ENCODE assay signal across 2 cellular contexts in the genomic region with DNA sequence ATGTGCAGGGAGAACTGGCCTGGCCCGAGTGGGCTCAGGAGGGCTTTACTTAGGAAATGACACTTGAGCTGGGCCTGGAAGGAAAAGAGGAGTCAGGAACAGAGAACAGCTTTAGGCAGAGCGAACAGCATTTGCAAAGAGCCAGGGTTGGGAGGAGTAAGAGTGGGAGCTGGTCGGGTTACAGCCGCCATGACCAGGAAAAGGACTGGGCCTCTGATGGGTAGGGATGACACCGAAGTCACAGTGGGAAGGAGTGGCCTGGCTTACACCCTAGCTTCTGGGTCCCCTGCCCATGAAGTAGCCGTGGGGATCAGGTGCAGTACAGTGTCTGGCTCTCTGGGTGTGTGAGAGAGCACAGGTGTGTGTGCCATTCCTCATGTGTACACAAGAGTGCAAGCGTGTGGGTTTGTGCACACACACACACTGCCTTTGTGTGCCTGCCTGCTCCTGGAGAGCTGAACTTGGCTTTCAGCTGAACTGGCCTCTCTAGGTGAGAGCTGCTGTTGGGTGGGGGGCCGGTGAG.
TF ChIP-seq lines count a peak whose summit lies in the region.

No MANE protein-coding gene starts in this region.

TF ChIP-seq in HEK293, 187 proteins besides CTCF, POLR2A, EP300 and RAD21 (continued from another document):
- TF ChIP-seq GLIS2 (tag by site-specific recombination; IDR thresholded peaks at IDR 0.05) = no peak
- TF ChIP-seq, protein P1, sequence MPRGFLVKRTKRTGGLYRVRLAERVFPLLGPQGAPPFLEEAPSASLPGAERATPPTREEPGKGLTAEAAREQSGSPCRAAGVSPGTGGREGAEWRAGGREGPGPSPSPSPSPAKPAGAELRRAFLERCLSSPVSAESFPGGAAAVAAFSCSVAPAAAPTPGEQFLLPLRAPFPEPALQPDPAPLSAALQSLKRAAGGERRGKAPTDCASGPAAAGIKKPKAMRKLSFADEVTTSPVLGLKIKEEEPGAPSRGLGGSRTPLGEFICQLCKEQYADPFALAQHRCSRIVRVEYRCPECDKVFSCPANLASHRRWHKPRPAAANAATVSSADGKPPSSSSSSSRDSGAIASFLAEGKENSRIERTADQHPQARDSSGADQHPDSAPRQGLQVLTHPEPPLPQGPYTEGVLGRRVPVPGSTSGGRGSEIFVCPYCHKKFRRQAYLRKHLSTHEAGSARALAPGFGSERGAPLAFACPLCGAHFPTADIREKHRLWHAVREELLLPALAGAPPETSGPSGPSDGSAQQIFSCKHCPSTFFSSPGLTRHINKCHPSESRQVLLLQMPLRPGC (tag by site-specific recombination; IDR thresholded peaks at IDR 0.05) = no peak

TF ChIP-seq in WTC11, 78 proteins besides CTCF, POLR2A, EP300 and RAD21 (continued from another document):
- TF ChIP-seq, protein P2, sequence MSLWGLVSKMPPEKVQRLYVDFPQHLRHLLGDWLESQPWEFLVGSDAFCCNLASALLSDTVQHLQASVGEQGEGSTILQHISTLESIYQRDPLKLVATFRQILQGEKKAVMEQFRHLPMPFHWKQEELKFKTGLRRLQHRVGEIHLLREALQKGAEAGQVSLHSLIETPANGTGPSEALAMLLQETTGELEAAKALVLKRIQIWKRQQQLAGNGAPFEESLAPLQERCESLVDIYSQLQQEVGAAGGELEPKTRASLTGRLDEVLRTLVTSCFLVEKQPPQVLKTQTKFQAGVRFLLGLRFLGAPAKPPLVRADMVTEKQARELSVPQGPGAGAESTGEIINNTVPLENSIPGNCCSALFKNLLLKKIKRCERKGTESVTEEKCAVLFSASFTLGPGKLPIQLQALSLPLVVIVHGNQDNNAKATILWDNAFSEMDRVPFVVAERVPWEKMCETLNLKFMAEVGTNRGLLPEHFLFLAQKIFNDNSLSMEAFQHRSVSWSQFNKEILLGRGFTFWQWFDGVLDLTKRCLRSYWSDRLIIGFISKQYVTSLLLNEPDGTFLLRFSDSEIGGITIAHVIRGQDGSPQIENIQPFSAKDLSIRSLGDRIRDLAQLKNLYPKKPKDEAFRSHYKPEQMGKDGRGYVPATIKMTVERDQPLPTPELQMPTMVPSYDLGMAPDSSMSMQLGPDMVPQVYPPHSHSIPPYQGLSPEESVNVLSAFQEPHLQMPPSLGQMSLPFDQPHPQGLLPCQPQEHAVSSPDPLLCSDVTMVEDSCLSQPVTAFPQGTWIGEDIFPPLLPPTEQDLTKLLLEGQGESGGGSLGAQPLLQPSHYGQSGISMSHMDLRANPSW (CRISPR knock-in tag; conservative IDR thresholded peaks at IDR 0.05; ENCODE audit: low read depth) = no peak
- TF ChIP-seq ZNF138 (CRISPR knock-in tag; conservative IDR thresholded peaks at IDR 0.05) (no peak), ZNF121 (CRISPR knock-in tag; IDR thresholded peaks at IDR 0.05) (no peak), CREM (CRISPR knock-in tag; IDR thresholded peaks at IDR 0.05) (no peak), TEAD1 (CRISPR knock-in tag; IDR thresholded peaks at IDR 0.05) (no peak), MYBL2 (CRISPR knock-in tag; IDR thresholded peaks at IDR 0.05) (no peak), ZNF219 (CRISPR knock-in tag; IDR thresholded peaks at IDR 0.05; ENCODE audit: borderline replicate concordance) (no peak), ATF1 (CRISPR knock-in tag; IDR thresholded peaks at IDR 0.05) (no peak), FOXK1 (CRISPR knock-in tag; IDR thresholded peaks at IDR 0.05) (no peak), ESRRA (CRISPR knock-in tag; IDR thresholded peaks at IDR 0.05; ENCODE audit: borderline replicate concordance) (no peak), ZNF396 (CRISPR knock-in tag; IDR thresholded peaks at IDR 0.05; ENCODE audit: borderline replicate concordance) (no peak)
- TF ChIP-seq, protein P3, sequence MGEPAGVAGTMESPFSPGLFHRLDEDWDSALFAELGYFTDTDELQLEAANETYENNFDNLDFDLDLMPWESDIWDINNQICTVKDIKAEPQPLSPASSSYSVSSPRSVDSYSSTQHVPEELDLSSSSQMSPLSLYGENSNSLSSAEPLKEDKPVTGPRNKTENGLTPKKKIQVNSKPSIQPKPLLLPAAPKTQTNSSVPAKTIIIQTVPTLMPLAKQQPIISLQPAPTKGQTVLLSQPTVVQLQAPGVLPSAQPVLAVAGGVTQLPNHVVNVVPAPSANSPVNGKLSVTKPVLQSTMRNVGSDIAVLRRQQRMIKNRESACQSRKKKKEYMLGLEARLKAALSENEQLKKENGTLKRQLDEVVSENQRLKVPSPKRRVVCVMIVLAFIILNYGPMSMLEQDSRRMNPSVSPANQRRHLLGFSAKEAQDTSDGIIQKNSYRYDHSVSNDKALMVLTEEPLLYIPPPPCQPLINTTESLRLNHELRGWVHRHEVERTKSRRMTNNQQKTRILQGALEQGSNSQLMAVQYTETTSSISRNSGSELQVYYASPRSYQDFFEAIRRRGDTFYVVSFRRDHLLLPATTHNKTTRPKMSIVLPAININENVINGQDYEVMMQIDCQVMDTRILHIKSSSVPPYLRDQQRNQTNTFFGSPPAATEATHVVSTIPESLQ (CRISPR knock-in tag; IDR thresholded peaks at IDR 0.05) = no peak
- TF ChIP-seq, protein P4, sequence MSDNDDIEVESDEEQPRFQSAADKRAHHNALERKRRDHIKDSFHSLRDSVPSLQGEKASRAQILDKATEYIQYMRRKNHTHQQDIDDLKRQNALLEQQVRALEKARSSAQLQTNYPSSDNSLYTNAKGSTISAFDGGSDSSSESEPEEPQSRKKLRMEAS (CRISPR knock-in tag; IDR thresholded peaks at IDR 0.05) = no peak
- TF ChIP-seq, protein P5, sequence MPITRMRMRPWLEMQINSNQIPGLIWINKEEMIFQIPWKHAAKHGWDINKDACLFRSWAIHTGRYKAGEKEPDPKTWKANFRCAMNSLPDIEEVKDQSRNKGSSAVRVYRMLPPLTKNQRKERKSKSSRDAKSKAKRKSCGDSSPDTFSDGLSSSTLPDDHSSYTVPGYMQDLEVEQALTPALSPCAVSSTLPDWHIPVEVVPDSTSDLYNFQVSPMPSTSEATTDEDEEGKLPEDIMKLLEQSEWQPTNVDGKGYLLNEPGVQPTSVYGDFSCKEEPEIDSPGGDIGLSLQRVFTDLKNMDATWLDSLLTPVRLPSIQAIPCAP (CRISPR knock-in tag; IDR thresholded peaks at IDR 0.05) = no peak
- TF ChIP-seq, protein P6, sequence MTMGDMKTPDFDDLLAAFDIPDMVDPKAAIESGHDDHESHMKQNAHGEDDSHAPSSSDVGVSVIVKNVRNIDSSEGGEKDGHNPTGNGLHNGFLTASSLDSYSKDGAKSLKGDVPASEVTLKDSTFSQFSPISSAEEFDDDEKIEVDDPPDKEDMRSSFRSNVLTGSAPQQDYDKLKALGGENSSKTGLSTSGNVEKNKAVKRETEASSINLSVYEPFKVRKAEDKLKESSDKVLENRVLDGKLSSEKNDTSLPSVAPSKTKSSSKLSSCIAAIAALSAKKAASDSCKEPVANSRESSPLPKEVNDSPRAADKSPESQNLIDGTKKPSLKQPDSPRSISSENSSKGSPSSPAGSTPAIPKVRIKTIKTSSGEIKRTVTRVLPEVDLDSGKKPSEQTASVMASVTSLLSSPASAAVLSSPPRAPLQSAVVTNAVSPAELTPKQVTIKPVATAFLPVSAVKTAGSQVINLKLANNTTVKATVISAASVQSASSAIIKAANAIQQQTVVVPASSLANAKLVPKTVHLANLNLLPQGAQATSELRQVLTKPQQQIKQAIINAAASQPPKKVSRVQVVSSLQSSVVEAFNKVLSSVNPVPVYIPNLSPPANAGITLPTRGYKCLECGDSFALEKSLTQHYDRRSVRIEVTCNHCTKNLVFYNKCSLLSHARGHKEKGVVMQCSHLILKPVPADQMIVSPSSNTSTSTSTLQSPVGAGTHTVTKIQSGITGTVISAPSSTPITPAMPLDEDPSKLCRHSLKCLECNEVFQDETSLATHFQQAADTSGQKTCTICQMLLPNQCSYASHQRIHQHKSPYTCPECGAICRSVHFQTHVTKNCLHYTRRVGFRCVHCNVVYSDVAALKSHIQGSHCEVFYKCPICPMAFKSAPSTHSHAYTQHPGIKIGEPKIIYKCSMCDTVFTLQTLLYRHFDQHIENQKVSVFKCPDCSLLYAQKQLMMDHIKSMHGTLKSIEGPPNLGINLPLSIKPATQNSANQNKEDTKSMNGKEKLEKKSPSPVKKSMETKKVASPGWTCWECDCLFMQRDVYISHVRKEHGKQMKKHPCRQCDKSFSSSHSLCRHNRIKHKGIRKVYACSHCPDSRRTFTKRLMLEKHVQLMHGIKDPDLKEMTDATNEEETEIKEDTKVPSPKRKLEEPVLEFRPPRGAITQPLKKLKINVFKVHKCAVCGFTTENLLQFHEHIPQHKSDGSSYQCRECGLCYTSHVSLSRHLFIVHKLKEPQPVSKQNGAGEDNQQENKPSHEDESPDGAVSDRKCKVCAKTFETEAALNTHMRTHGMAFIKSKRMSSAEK (CRISPR knock-in tag; IDR thresholded peaks at IDR 0.05; ENCODE audit: borderline replicate concordance) = no peak
